Comparison of ENCODE assay signal across 2 cellular contexts in genomic region chr15:37094542-37095196, GRCh38.
TF ChIP-seq lines count a peak whose summit lies in the region.

No MANE protein-coding gene starts in this region.

TF ChIP-seq in H1, 55 proteins besides CTCF, POLR2A, EP300 and RAD21:
- no peak for TF ChIP-seq BCL11A (IDR thresholded peaks at IDR 0.05; ENCODE audit: low read depth in 2 of 2, low read length in 2 of 2)
- no peak for TF ChIP-seq BACH1 (IDR thresholded peaks at IDR 0.05; ENCODE audit: low read length)
- TF ChIP-seq EGR1 (IDR thresholded peaks at IDR 0.05; ENCODE audit: borderline replicate concordance, low read depth, low read length): no peak
- TF ChIP-seq SIN3A (conservative IDR thresholded peaks at IDR 0.05 in 1 of 2, IDR thresholded peaks at IDR 0.05 in 1 of 2; ENCODE audit: low read depth in 1 of 2, low read length in 2 of 2): no peak
- peak; percentile 74 for TF ChIP-seq CHD7 (IDR thresholded peaks at IDR 0.05; ENCODE audit: insufficient replicate concordance, low read length)
- no peak for TF ChIP-seq CREB1 (IDR thresholded peaks at IDR 0.05)
- no peak for TF ChIP-seq JUND (IDR thresholded peaks at IDR 0.05; ENCODE audit: low read length)
- no peak for TF ChIP-seq ATF3 (IDR thresholded peaks at IDR 0.05; ENCODE audit: insufficient read depth, low read depth, low read length)
- TF ChIP-seq SIRT6 (IDR thresholded peaks at IDR 0.05; ENCODE audit: low read length): no peak
- no peak for TF ChIP-seq GTF2F1 (IDR thresholded peaks at IDR 0.05; ENCODE audit: borderline replicate concordance, low read depth, low read length)
- peak; percentile 67; the same call in 1 of the 2 replicates for TF ChIP-seq SP1 (IDR thresholded peaks at IDR 0.05; ENCODE audit: low read depth, low read length)
- TF ChIP-seq BRCA1 (IDR thresholded peaks at IDR 0.05; ENCODE audit: low read depth, low read length): no peak
- no peak for TF ChIP-seq HDAC6 (IDR thresholded peaks at IDR 0.05; ENCODE audit: low read depth, low read length)
- no peak for TF ChIP-seq TCF12 (IDR thresholded peaks at IDR 0.05; ENCODE audit: low read depth, low read length)
- TF ChIP-seq CTBP2 (IDR thresholded peaks at IDR 0.05; ENCODE audit: borderline replicate concordance, insufficient read depth, insufficient read length, low read length): no peak
- TF ChIP-seq SUZ12 (IDR thresholded peaks at IDR 0.05; ENCODE audit: low read length): no peak; the same call in 1 of the 2 replicates
- TF ChIP-seq MAFK (IDR thresholded peaks at IDR 0.05; ENCODE audit: low read depth, low read length): no peak

TF ChIP-seq in HEK293T, 16 proteins besides CTCF, POLR2A, EP300 and RAD21:
- TF ChIP-seq SUZ12 (IDR thresholded peaks at IDR 0.05): no peak
- no peak for TF ChIP-seq FOXM1 (IDR thresholded peaks at IDR 0.05; ENCODE audit: borderline replicate concordance)
- TF ChIP-seq ELF4 (IDR thresholded peaks at IDR 0.05): no peak
- no peak for TF ChIP-seq LEF1 (IDR thresholded peaks at IDR 0.05; ENCODE audit: borderline replicate concordance)
